8 cellular contexts compared by ENCODE assay signal in the genomic region with DNA sequence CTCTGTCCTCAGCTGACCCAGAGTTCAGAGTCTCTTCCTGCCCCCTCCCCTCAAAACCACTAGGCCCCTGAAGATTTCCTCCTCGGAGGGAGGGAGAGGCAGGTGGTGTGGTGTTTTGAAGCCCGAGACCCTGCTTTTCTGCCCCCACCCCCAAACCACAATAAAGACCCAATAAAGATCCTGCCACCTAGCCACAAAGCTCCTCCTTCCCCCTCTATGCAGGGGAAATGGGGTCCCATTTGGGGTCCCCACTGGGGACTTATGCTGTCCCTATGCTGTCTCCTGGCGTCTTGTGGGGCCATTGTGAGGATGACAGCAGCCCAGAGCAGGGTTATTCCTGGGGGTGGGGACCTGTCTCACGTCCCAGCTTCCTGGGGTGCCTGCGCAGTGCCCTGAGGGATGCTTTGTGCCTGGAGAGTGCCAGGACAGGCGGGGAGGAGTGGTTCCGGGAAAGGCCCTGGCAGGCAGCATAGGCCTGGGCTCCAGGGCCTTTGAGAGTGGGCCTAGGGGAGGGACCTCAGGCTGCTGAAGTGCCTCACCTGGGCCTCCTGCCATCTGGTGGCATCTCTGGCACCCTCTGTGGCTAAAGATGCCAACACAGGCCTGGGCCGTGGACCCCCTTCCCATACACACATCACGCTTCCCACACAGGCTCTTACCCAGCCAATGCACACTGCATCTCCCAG. TPM values are rescaled to one million over a fixed set of nuclear protein-coding genes. Genes with fewer than 3 reads are reported as not detected.
DNase-seq lines count a peak whose midpoint lies in the region; ATAC-seq and TF ChIP-seq lines count a peak whose summit lies in the region.

No MANE protein-coding gene starts in this region.

- no peaks in the 10 kb centered on the region for H4K20me1 ChIP-seq in OCI-LY3 (ENCODE audit: insufficient read depth, low read length)

- no peaks in the 10 kb centered on the region for H3K9me3 ChIP-seq in OCI-LY3 (ENCODE audit: insufficient read depth, low read length)
- H3K9me3 ChIP-seq in lung (ENCODE audit: control insufficient read depth in 2 of 2, insufficient read depth in 1 of 2, low read length in 1 of 2), result no peaks in the 10 kb centered on the region

- peaks cover 16% of the 10 kb centered on the region for H3K27me3 Mint-ChIP-seq in type B pancreatic cell

- H3K27ac ChIP-seq in OCI-LY3 (ENCODE audit: low read length), result peak overlapping the region; percentile 94
- H3K27ac ChIP-seq in caudate nucleus (ENCODE audit: low read depth, low read length), result peak overlapping the region; percentile 100
- H3K27ac ChIP-seq in lung (ENCODE audit: low read depth in 1 of 2, low read length in 1 of 2), result peak overlapping the region; percentile 94 to 97

- peak overlapping the region; percentile 69 for H3K27ac Mint-ChIP-seq in type B pancreatic cell

- TF ChIP-seq CTCF in OCI-LY3 (IDR thresholded peaks at IDR 0.05; ENCODE audit: low read depth, low read length), result peak; percentile 42
- no peak for TF ChIP-seq CTCF in lung (IDR thresholded peaks at IDR 0.05; ENCODE audit: control extremely low read depth, extremely low read depth)
- TF ChIP-seq CTCF in type B pancreatic cell (conservative IDR thresholded peaks at IDR 0.05), result no peak

- no peaks in the 10 kb centered on the region for H3K27me3 ChIP-seq in OCI-LY3 (ENCODE audit: low read depth, low read length)
- H3K27me3 ChIP-seq in lung (ENCODE audit: control insufficient read depth, insufficient read depth), result no peaks in the 10 kb centered on the region

- DNase-seq in DMS153 treated with DMSO at 0.1 percent for 48 hours (lab: John Stamatoyannopoulos, UW; ENCODE audit: unreplicated experiment) (peak; percentile 12), caudate nucleus (lab: John Stamatoyannopoulos, UW) (peak in 18 of 61 donors; percentile 8 to 63 (median 26)), lung (ENCODE audit: low spot score) (peak; percentile 82), type B pancreatic cell (ENCODE audit: extremely low spot score, unreplicated experiment) (no peak), COR-L47 (lab: John Stamatoyannopoulos, UW) (no peak)

- H3K4me1 ChIP-seq in OCI-LY3 (ENCODE audit: low read length) (peaks cover 62% of the 10 kb centered on the region), lung (ENCODE audit: control insufficient read depth in 2 of 2, insufficient read depth in 2 of 2, low read length in 2 of 2) (peaks cover 33 to 52% of the 10 kb centered on the region in 2 donors)

- peak overlapping the region; percentile 90 for H3K9ac ChIP-seq in OCI-LY3 (ENCODE audit: low read length)

- H3K4me3 ChIP-seq in OCI-LY3 (ENCODE audit: low read length), result peak overlapping the region; percentile 86
- no peak overlapping the region for H3K4me3 ChIP-seq in lung

- H3K4me1 Mint-ChIP-seq in type B pancreatic cell (ENCODE audit: unreplicated experiment), result peaks cover 41% of the 10 kb centered on the region

- no peaks in the 10 kb centered on the region for H3K36me3 Mint-ChIP-seq in type B pancreatic cell

- H3K4me3 Mint-ChIP-seq in type B pancreatic cell, result peak overlapping the region; percentile 88

- H3K79me2 ChIP-seq in OCI-LY3 (ENCODE audit: low read length), result peaks cover 20% of the 10 kb centered on the region

- H3K4me2 ChIP-seq in OCI-LY3 (ENCODE audit: low read length), result peak overlapping the region; percentile 99

- WGBS in lung, 2 donors, result 28 to 46% methylated on average over 9 of the region's 9 CpGs

- H3K36me3 ChIP-seq in OCI-LY3 (replicated peaks; ENCODE audit: low read depth, low read length) (no peaks in the 10 kb centered on the region), lung (ENCODE audit: control insufficient read depth in 2 of 2, insufficient read depth in 2 of 2, low read length in 2 of 2) (no peaks in the 10 kb centered on the region)

- peak overlapping the region; percentile 14; the same call in 1 of the 2 replicates for H2AFZ ChIP-seq in OCI-LY3 (ENCODE audit: low read depth, low read length)

- no peak for ATAC-seq in lung (ENCODE audit: insufficient read depth, low FRiP score)
- no peak for ATAC-seq in GM19463 (IDR thresholded peaks at IDR 0.05; ENCODE audit: unreplicated experiment)
- ATAC-seq in HG03378 (IDR thresholded peaks at IDR 0.05; ENCODE audit: unreplicated experiment), result no peak

- no peaks in the 10 kb centered on the region for H3K9me3 Mint-ChIP-seq in type B pancreatic cell

RNA-seq across cellular contexts. Expression of a gene that starts 8.0 kb away (rescaled TPM):
- total RNA-seq in lung, result under 1 TPM; 0.20 to 0.52 TPM
- 1 to 10 TPM; 1.0 to 1.1 TPM for polyA plus RNA-seq in lung
- total RNA-seq in type B pancreatic cell (ENCODE audit: low replicate concordance), result 0.26 and 1.8 TPM in 2 replicates

RNA-seq across cellular contexts. Expression of a gene that starts 40.1 kb away (rescaled TPM):
- total RNA-seq in lung (100 to 1,000 TPM in 1 of 2 donors, 10 to 100 TPM in 1; 25.9 to 184 TPM), type B pancreatic cell (ENCODE audit: low replicate concordance) (2.0 and 12.5 TPM in 2 replicates)
- polyA plus RNA-seq in lung, result 100 to 1,000 TPM in 1 of 2 donors, 10 to 100 TPM in 1; 27.7 to 245 TPM

RNA-seq across cellular contexts. Expression of a gene that starts 47.6 kb away (rescaled TPM):
- total RNA-seq in lung (not detected), type B pancreatic cell (ENCODE audit: low replicate concordance) (not detected in 2 replicates)
- not detected for polyA plus RNA-seq in lung

RNA-seq across cellular contexts. Expression of a gene that starts 52.0 kb away (rescaled TPM):
- not detected for total RNA-seq in lung
- not detected for polyA plus RNA-seq in lung
- total RNA-seq in type B pancreatic cell (ENCODE audit: low replicate concordance), result not detected in 2 replicates

Comparison
In these comparisons a context has a peak if more than half of its experiments do, and no peak if none do; other contexts are left out.
1. DNase-seq: peak in DMS153 treated with DMSO at 0.1 percent for 48 hours (single experiment) and lung (single experiment); none in type B pancreatic cell (single experiment) and COR-L47 (single experiment).
2. Peak in every context shown above with its lines, with median percentiles within 50 percentile points of each other: H3K27ac ChIP-seq.